In genomic region chr7:23530901-23531793, GRCh38 we compare ENCODE assay signal across 8 cellular contexts. TPM values are rescaled to one million over a fixed set of nuclear protein-coding genes. Genes with fewer than 3 reads are reported as not detected.
DNase-seq lines count a peak whose midpoint lies in the region; ATAC-seq lines count a peak whose summit lies in the region.

No MANE protein-coding gene starts in this region.

- intact Hi-C loops in left colon (cut with DNase I, micrococcal nuclease) = no loop called here

- peak overlapping the region; percentile 98 for H3K27ac ChIP-seq in cingulate gyrus (ENCODE audit: low read depth, low read length)

- peak; percentile 37 for ATAC-seq in HG02798 (IDR thresholded peaks at IDR 0.05; ENCODE audit: poor library complexity, unreplicated experiment)
- peak; percentile 75 for ATAC-seq in left colon

- DNase-seq in NCI-H2081 (lab: John Stamatoyannopoulos, UW) (peak; percentile 48 to 67), NCI-H2081 treated with DMSO at 0.1 percent for 48 hours (lab: John Stamatoyannopoulos, UW) (no peak), NCI-H2029 treated with DMSO at 0.1 percent for 48 hours (lab: John Stamatoyannopoulos, UW) (peak; percentile 52), left colon (peak; percentile 66 to 67)
- DNase-seq in activated CD4-positive, alpha-beta T cell treated with anti-CD3 and anti-CD28 coated beads for 4 hours = peak; percentile 39 to 47
- DNase-seq in stimulated activated CD4-positive, alpha-beta T cell treated with anti-CD3 and anti-CD28 coated beads, Interleukin-1b, Interleukin-23, amount 100 ng/mL, for 4 hours (ENCODE audit: low read depth in 2 of 2) = peak; percentile 13 to 35

RNA-seq across cellular contexts. Expression of gene TRA2A, which starts 0.6 kb away (rescaled TPM):
- 10 to 100 TPM; 60.6 to 63.9 TPM for total RNA-seq in left colon
